ENCODE assay signal across 1 cellular context in genomic region chr3:101676219-101676764, GRCh38.
TF ChIP-seq lines count a peak whose summit lies in the region.

No MANE protein-coding gene starts in this region.

TF ChIP-seq in HepG2, 621 proteins besides CTCF, POLR2A, EP300 and RAD21 (continued from another document and continues in another):
- TF ChIP-seq PHF5A (CRISPR knock-in tag; IDR thresholded peaks at IDR 0.05; ENCODE audit: low read depth, unreplicated experiment) (no peak), ZNF550 (CRISPR knock-in tag; IDR thresholded peaks at IDR 0.05; ENCODE audit: borderline replicate concordance) (no peak), ZNF329 (CRISPR knock-in tag; IDR thresholded peaks at IDR 0.05; ENCODE audit: low read depth) (no peak), LRRFIP1 (CRISPR knock-in tag; conservative IDR thresholded peaks at IDR 0.05) (no peak), TAF15 (IDR thresholded peaks at IDR 0.05; ENCODE audit: low read depth, low read length, poor library complexity, severe bottlenecking) (no peak), SMYD3 (CRISPR knock-in tag; IDR thresholded peaks at IDR 0.05) (no peak), NFKB2 (CRISPR knock-in tag; IDR thresholded peaks at IDR 0.05; ENCODE audit: borderline replicate concordance) (no peak), ZNF407 (CRISPR knock-in tag; IDR thresholded peaks at IDR 0.05; ENCODE audit: not compliant biosample characterization) (no peak), ZNF282 (IDR thresholded peaks at IDR 0.05; ENCODE audit: partially characterized antibody) (no peak), CBX1 (IDR thresholded peaks at IDR 0.05; ENCODE audit: low read depth) (no peak), ARID5B (CRISPR knock-in tag; IDR thresholded peaks at IDR 0.05) (no peak), NR2C2 (CRISPR knock-in tag; IDR thresholded peaks at IDR 0.05; ENCODE audit: borderline replicate concordance) (no peak), PCBP2 (optimal IDR thresholded peaks at IDR 0.05; ENCODE audit: low read depth, low read length, poor library complexity, severe bottlenecking) (no peak), ZNF264 (CRISPR knock-in tag; IDR thresholded peaks at IDR 0.05) (no peak), GPBP1L1 (CRISPR knock-in tag; IDR thresholded peaks at IDR 0.05) (no peak), ADNP (CRISPR knock-in tag; IDR thresholded peaks at IDR 0.05) (no peak), TOPORS (CRISPR knock-in tag; IDR thresholded peaks at IDR 0.05) (peak; percentile 76; the same call in 1 of the 2 replicates), KDM5B (CRISPR knock-in tag; IDR thresholded peaks at IDR 0.05; ENCODE audit: borderline replicate concordance) (peak; percentile 68), ERF (CRISPR knock-in tag; IDR thresholded peaks at IDR 0.05) (peak; percentile 10; the same call in 1 of the 2 replicates), MXI1 (IDR thresholded peaks at IDR 0.05; ENCODE audit: borderline replicate concordance, low read depth, low read length) (peak; percentile 82; the same call in 2 of the 3 replicates), PRDM10 (CRISPR knock-in tag; IDR thresholded peaks at IDR 0.05; ENCODE audit: low read depth) (no peak; the same call in 1 of the 2 replicates), YEATS4 (CRISPR knock-in tag; IDR thresholded peaks at IDR 0.05; ENCODE audit: borderline replicate concordance) (no peak; the same call in 1 of the 2 replicates), RFX5 (IDR thresholded peaks at IDR 0.05; ENCODE audit: low read depth, low read length) (no peak), NR2F1 (CRISPR knock-in tag; IDR thresholded peaks at IDR 0.05) (no peak)
- TF ChIP-seq, protein P1, sequence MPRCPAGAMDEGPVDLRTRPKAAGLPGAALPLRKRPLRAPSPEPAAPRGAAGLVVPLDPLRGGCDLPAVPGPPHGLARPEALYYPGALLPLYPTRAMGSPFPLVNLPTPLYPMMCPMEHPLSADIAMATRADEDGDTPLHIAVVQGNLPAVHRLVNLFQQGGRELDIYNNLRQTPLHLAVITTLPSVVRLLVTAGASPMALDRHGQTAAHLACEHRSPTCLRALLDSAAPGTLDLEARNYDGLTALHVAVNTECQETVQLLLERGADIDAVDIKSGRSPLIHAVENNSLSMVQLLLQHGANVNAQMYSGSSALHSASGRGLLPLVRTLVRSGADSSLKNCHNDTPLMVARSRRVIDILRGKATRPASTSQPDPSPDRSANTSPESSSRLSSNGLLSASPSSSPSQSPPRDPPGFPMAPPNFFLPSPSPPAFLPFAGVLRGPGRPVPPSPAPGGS (CRISPR knock-in tag; IDR thresholded peaks at IDR 0.05), result peak; percentile 80; the same call in 1 of the 2 replicates
- TF ChIP-seq, protein P2, sequence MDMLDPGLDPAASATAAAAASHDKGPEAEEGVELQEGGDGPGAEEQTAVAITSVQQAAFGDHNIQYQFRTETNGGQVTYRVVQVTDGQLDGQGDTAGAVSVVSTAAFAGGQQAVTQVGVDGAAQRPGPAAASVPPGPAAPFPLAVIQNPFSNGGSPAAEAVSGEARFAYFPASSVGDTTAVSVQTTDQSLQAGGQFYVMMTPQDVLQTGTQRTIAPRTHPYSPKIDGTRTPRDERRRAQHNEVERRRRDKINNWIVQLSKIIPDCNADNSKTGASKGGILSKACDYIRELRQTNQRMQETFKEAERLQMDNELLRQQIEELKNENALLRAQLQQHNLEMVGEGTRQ (IDR thresholded peaks at IDR 0.05; ENCODE audit: low read depth, low read length), result no peak
- TF ChIP-seq, protein P2 (CRISPR knock-in tag; IDR thresholded peaks at IDR 0.05; ENCODE audit: borderline replicate concordance), result no peak
- TF ChIP-seq, protein P3, sequence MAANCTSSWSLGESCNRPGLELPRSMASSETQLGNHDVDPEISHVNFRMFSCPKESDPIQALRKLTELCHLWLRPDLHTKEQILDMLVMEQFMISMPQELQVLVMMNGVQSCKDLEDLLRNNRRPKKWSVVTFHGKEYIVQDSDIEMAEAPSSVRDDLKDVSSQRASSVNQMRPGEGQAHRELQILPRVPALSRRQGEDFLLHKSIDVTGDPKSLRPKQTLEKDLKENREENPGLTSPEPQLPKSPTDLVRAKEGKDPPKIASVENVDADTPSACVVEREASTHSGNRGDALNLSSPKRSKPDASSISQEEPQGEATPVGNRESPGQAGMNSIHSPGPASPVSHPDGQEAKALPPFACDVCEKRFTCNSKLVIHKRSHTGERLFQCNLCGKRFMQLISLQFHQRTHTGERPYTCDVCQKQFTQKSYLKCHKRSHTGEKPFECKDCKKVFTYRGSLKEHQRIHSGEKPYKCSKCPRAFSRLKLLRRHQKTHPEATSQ (CRISPR knock-in tag; IDR thresholded peaks at IDR 0.05; ENCODE audit: borderline replicate concordance), result no peak
